ENCODE assay signal across 19 cellular contexts in the genomic region with DNA sequence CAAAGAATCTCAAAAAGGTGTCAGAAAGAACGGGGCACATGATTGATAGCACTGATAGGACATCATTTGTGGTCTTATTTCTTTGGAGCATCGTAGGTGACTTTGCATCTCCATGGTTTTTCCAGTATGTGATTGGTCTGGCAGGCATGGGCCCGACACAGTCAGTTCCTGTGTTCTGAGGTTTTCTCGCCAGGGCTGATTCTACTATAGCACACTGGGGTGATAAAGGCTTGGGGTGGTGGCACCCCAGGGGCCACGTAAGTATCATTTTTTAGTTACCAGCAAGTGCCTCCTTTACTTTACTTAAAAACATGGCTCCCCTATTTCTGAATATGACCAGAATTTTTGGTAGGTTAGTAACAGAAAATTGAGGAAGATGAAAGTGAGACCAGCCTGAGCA.
DNase-seq lines count a peak whose midpoint lies in the region; ATAC-seq and TF ChIP-seq lines count a peak whose summit lies in the region.
"Had no signal": no experiment of that assay in that cellular context is flagged by ENCODE, and none has a peak within 500 bp of the region (broad histone marks: within the 10 kb centered on the region; RNA-seq: fewer than 3 reads in every experiment).

No MANE protein-coding gene starts in this region.

- ATAC-seq in activated T-cell treated with anti-CD3 and anti-CD28 coated beads, Interleukin-2, amount 50 U/mL, for 72 hours (replicated peaks in 1 of 2) = no peak
- peak; percentile 68 to 88 (median 80) for ATAC-seq in natural killer cell
- no peak for ATAC-seq in HG02623 (IDR thresholded peaks at IDR 0.05; ENCODE audit: unreplicated experiment)
- ATAC-seq: CD8-positive, alpha-beta T cell had no signal

- H3K9me3 ChIP-seq in esophagus muscularis mucosa = no peaks in the 10 kb centered on the region
- H3K9me3 ChIP-seq: BLaER1 had no signal

- peak overlapping the region; percentile 90 for H3K27ac Mint-ChIP-seq in activated T-cell treated with anti-CD3 and anti-CD28 coated beads, Interleukin-2, amount 50 U/mL, for 72 hours
- peak overlapping the region; percentile 81 to 95 for H3K27ac Mint-ChIP-seq in natural killer cell
- H3K27ac Mint-ChIP-seq: B cell; CD4-positive, CD25-positive, alpha-beta regulatory T cell; CD8-positive, alpha-beta T cell had no signal

- H3K9me3 Mint-ChIP-seq in activated T-cell treated with anti-CD3 and anti-CD28 coated beads, Interleukin-2, amount 50 U/mL, for 72 hours = no peaks in the 10 kb centered on the region
- H3K9me3 Mint-ChIP-seq in natural killer cell = no peaks in the 10 kb centered on the region
- H3K9me3 Mint-ChIP-seq: CD8-positive, alpha-beta T cell had no signal

- no peak overlapping the region for H3K4me3 Mint-ChIP-seq in activated T-cell treated with anti-CD3 and anti-CD28 coated beads, Interleukin-2, amount 50 U/mL, for 72 hours
- H3K4me3 Mint-ChIP-seq in natural killer cell = peak overlapping the region; percentile 92
- H3K4me3 Mint-ChIP-seq: B cell; CD4-positive, CD25-positive, alpha-beta regulatory T cell; CD8-positive, alpha-beta T cell had no signal

- H3K27ac ChIP-seq in esophagus muscularis mucosa (replicated peaks in 1 of 4) = no peak overlapping the region
- H3K27ac ChIP-seq: 22Rv1, BLaER1, C4-2B, GM23248 had no signal

- WGBS in esophagus muscularis mucosa = 100% methylated on average over 5 of the region's 5 CpGs

- TF ChIP-seq POLR2A in esophagus muscularis mucosa (IDR thresholded peaks at IDR 0.05; ENCODE audit: low read depth) = no peak

- peaks cover 1 to 4% of the 10 kb centered on the region in 2 donors for H3K36me3 Mint-ChIP-seq in activated T-cell treated with anti-CD3 and anti-CD28 coated beads, Interleukin-2, amount 50 U/mL, for 72 hours (ENCODE audit: insufficient read depth in 2 of 2)
- peaks cover 20% of the 10 kb centered on the region for H3K36me3 Mint-ChIP-seq in natural killer cell

- H3K4me1 ChIP-seq in esophagus muscularis mucosa = no peaks in the 10 kb centered on the region
- H3K4me1 ChIP-seq: BLaER1 had no signal

- DNase-seq in activated T-cell treated with anti-CD3 and anti-CD28 coated beads, Interleukin-2, amount 50 U/mL, for 72 hours = no peak
- no peak for DNase-seq in activated T-cell treated with anti-CD3 and anti-CD28 coated beads, Interleukin-2, amount 50 U/mL, for 48 hours
- DNase-seq in esophagus muscularis mucosa (ENCODE audit: extremely low spot score) = peak; percentile 64
- DNase-seq in natural killer cell = no peak
- DNase-seq in DMS79 treated with DMSO at 0.1 percent for 48 hours (lab: John Stamatoyannopoulos, UW) = no peak
- no peak for DNase-seq in NCI-H1048 (lab: John Stamatoyannopoulos, UW)
- DNase-seq: CD4-positive, CD25-positive, alpha-beta regulatory T cell; CD8-positive, alpha-beta T cell; DMS 273 treated with DMSO at 0.1 percent for 48 hours; DMS79; GF-D8; GM23248; H7; HCEC 1CT had no signal

- no peaks in the 10 kb centered on the region for H3K27me3 Mint-ChIP-seq in activated T-cell treated with anti-CD3 and anti-CD28 coated beads, Interleukin-2, amount 50 U/mL, for 72 hours (ENCODE audit: low read depth)
- no peaks in the 10 kb centered on the region for H3K27me3 Mint-ChIP-seq in natural killer cell (ENCODE audit: low read depth in 2 of 2)
- H3K27me3 Mint-ChIP-seq: B cell; CD4-positive, CD25-positive, alpha-beta regulatory T cell had no signal

- H3K36me3 ChIP-seq in esophagus muscularis mucosa = peaks cover 0 to 56% (median 26%) of the 10 kb centered on the region in 4 donors
- H3K36me3 ChIP-seq: BLaER1 had no signal

- no peaks in the 10 kb centered on the region for H3K27me3 ChIP-seq in esophagus muscularis mucosa
- H3K27me3 ChIP-seq: BLaER1 had no signal

- TF ChIP-seq EP300 in esophagus muscularis mucosa (IDR thresholded peaks at IDR 0.05) = no peak

- no peaks in the 10 kb centered on the region for H3K4me1 Mint-ChIP-seq in activated T-cell treated with anti-CD3 and anti-CD28 coated beads, Interleukin-2, amount 50 U/mL, for 72 hours (ENCODE audit: low read depth)
- peaks cover 38 to 64% of the 10 kb centered on the region in 2 donors for H3K4me1 Mint-ChIP-seq in natural killer cell
- H3K4me1 Mint-ChIP-seq: B cell; CD4-positive, CD25-positive, alpha-beta regulatory T cell had no signal

- intact Hi-C loops in esophagus muscularis mucosa (cut with DNase I) = loop anchor here (10.0 kb wide), 1 partner anchor 103 kb away; no protein-coding TSS in a partner anchor
- intact Hi-C loops in natural killer cell (cut with micrococcal nuclease) = no loop called here

- H3K4me3 ChIP-seq in esophagus muscularis mucosa = no peak overlapping the region
- H3K4me3 ChIP-seq: BLaER1, GM23248 had no signal

- TF ChIP-seq CTCF in esophagus muscularis mucosa (IDR thresholded peaks at IDR 0.05) (no peak), natural killer cell (IDR thresholded peaks at IDR 0.05) (no peak)

Comparison
In these comparisons a context has a peak if more than half of its experiments do, and no peak if none do; other contexts are left out.
1. ATAC-seq: peak in natural killer cell (3 of 3); none in activated T-cell treated with anti-CD3 and anti-CD28 coated beads, Interleukin-2, amount 50 U/mL, for 72 hours (0 of 2) and HG02623 (single experiment).